Comparison of ENCODE assay signal across 22 cellular contexts in the genomic region with DNA sequence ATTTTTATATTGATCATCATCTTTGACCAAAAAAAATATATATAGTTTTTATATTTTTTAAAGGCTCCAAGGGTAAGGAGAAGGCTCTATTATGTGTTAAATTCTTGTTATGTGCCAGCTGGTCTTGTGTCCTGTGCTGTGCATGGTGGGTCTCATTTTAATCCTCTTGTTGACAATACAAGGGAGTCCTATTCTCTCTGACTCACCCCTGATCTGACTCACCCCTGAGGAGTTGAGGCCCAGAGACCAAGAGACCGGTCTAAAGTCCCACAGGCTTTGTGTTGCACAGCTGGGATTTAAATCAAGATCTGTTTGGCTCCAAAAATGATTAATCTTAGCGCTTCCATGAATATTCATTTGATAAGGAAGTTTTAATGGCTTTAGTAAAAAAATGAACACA. TPM values are rescaled to one million over a fixed set of nuclear protein-coding genes. Genes with fewer than 3 reads are reported as not detected.
A peak's percentile ranks its signal among the peaks of the same experiment; 100 is the strongest.
DNase-seq lines count a peak whose midpoint lies in the region; ATAC-seq, FAIRE-seq and TF ChIP-seq lines count a peak whose summit lies in the region.
"Had no signal": no experiment of that assay in that cellular context is flagged by ENCODE, and none has a peak within 500 bp of the region (broad histone marks: within the 10 kb centered on the region; RNA-seq: fewer than 3 reads in every experiment).

No MANE protein-coding gene starts in this region.

- no peaks in the 10 kb centered on the region for H3K9me3 ChIP-seq in A549
- H3K9me3 ChIP-seq: testis had no signal

- FAIRE-seq in A549 (lab: Jason Lieb, UNC): no peak
- FAIRE-seq: endothelial cell of umbilical vein had no signal

- DNase-seq in A549 (ENCODE audit: low read depth in 1 of 2, low spot score in 1 of 2) (peak; percentile 4 to 7), HS-27A (ENCODE audit: low read depth) (peak; percentile 24), RPMI7951 (ENCODE audit: low read depth) (peak; percentile 83), kidney epithelial cell (ENCODE audit: low read depth) (peak; percentile 1), mesothelial cell of epicardium (ENCODE audit: low spot score in 2 of 2, unreplicated experiment in 2 of 2) (no peak), NCI-H1694 (lab: John Stamatoyannopoulos, UW) (no peak), DMS53 treated with DMSO at 0.1 percent for 48 hours (lab: John Stamatoyannopoulos, UW; ENCODE audit: unreplicated experiment) (no peak), dermis blood vessel endothelial cell (no peak)
- DNase-seq: activated CD4-positive, alpha-beta T cell treated with anti-CD3 and anti-CD28 coated beads for 4 hours; activated naive CD8-positive, alpha-beta T cell treated with anti-CD3 and anti-CD28 coated beads, Interleukin-2, amount 50 U/mL, for 24 hours; CD4-positive, alpha-beta T cell; cortex of kidney; DMS79 treated with DMSO at 0.1 percent for 48 hours; foreskin fibroblast; HFFc6; hypothalamus; mesendoderm; NCI-H1417 treated with DMSO at 0.1 percent for 48 hours; NCI-H2171 treated with DMSO at 0.1 percent for 48 hours; NCI-H774; testis had no signal

- H3K27ac ChIP-seq in A549: no peak overlapping the region
- H3K27ac ChIP-seq: testis had no signal

- H3K27me3 Mint-ChIP-seq in mesothelial cell of epicardium (ENCODE audit: low read depth): no peaks in the 10 kb centered on the region

- H3K4me3 ChIP-seq in A549 (no peak overlapping the region), kidney epithelial cell (ENCODE audit: low read depth, low read length) (no peak overlapping the region)
- H3K4me3 ChIP-seq: testis had no signal

- no peak overlapping the region for H3K4me3 Mint-ChIP-seq in mesothelial cell of epicardium
- H3K4me3 Mint-ChIP-seq: activated naive CD8-positive, alpha-beta T cell treated with anti-CD3 and anti-CD28 coated beads, Interleukin-2, amount 50 U/mL, for 24 hours; CD4-positive, alpha-beta T cell; HFFc6 had no signal

- WGBS in A549 (ENCODE audit: missing lambda C conversion rate): 9% methylated on average over 2 of the region's 2 CpGs

- no peaks in the 10 kb centered on the region for H3K36me3 Mint-ChIP-seq in mesothelial cell of epicardium

- TF ChIP-seq EP300 in A549 (IDR thresholded peaks at IDR 0.05): no peak

- no peak for TF ChIP-seq CTCF in A549 (IDR thresholded peaks at IDR 0.05)
- no peak for TF ChIP-seq CTCF in kidney epithelial cell (IDR thresholded peaks at IDR 0.05; ENCODE audit: insufficient read depth, low read length, poor library complexity, severe bottlenecking)
- no peak for TF ChIP-seq CTCF in mesothelial cell of epicardium (IDR thresholded peaks at IDR 0.05; ENCODE audit: unreplicated experiment)

- POLR2A ChIA-PET in A549 (lab: Yijun Ruan, JAX): no interaction called here

- no peak overlapping the region for H3K4me2 ChIP-seq in A549

- CTCF ChIA-PET in A549 (lab: Yijun Ruan, JAX): no interaction called here

- no peak overlapping the region for H3K27ac Mint-ChIP-seq in mesothelial cell of epicardium
- H3K27ac Mint-ChIP-seq: activated naive CD8-positive, alpha-beta T cell treated with anti-CD3 and anti-CD28 coated beads, Interleukin-2, amount 50 U/mL, for 24 hours; CD4-positive, alpha-beta T cell; HFFc6 had no signal

- no peaks in the 10 kb centered on the region for H3K36me3 ChIP-seq in kidney epithelial cell (ENCODE audit: control insufficient read depth, insufficient read depth, low read length)

- no peaks in the 10 kb centered on the region for H3K4me1 ChIP-seq in A549
- H3K4me1 ChIP-seq: testis had no signal

- H3K9me3 Mint-ChIP-seq in mesothelial cell of epicardium: no peaks in the 10 kb centered on the region
- H3K9me3 Mint-ChIP-seq: activated naive CD8-positive, alpha-beta T cell treated with anti-CD3 and anti-CD28 coated beads, Interleukin-2, amount 50 U/mL, for 24 hours; CD4-positive, alpha-beta T cell had no signal

- TF ChIP-seq RAD21 in A549 (conservative IDR thresholded peaks at IDR 0.05 in 1 of 2, IDR thresholded peaks at IDR 0.05 in 1 of 2): no peak

- peaks cover 3% of the 10 kb centered on the region for H3K4me1 Mint-ChIP-seq in mesothelial cell of epicardium

- no peaks in the 10 kb centered on the region for H3K27me3 ChIP-seq in kidney epithelial cell (ENCODE audit: control insufficient read depth, insufficient read depth, low read length)
- H3K27me3 ChIP-seq: testis had no signal

- 0 out of 6 replicates have a peak, but pooled peaks have one; percentile 36 to 54 for ATAC-seq in A549
- ATAC-seq: activated naive CD8-positive, alpha-beta T cell treated with anti-CD3 and anti-CD28 coated beads, Interleukin-2, amount 50 U/mL, for 24 hours had no signal

- no peak for TF ChIP-seq POLR2A in A549 (IDR thresholded peaks at IDR 0.05; ENCODE audit: low read length)

TF ChIP-seq in A549, 52 proteins besides CTCF, POLR2A, EP300 and RAD21:
- TF ChIP-seq, protein P1, sequence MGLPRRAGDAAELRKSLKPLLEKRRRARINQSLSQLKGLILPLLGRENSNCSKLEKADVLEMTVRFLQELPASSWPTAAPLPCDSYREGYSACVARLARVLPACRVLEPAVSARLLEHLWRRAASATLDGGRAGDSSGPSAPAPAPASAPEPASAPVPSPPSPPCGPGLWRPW (IDR thresholded peaks at IDR 0.05): no peak
- TF ChIP-seq FOSB (CRISPR knock-in tag; IDR thresholded peaks at IDR 0.05) (no peak), JUNB (IDR thresholded peaks at IDR 0.05) (no peak), CEBPB (IDR thresholded peaks at IDR 0.05) (no peak), CBX8 (IDR thresholded peaks at IDR 0.05) (no peak), ZC3H11A (IDR thresholded peaks at IDR 0.05) (no peak), ZNF302 (CRISPR knock-in tag; IDR thresholded peaks at IDR 0.05) (no peak), HEYL (CRISPR knock-in tag; IDR thresholded peaks at IDR 0.05) (no peak), ZSCAN20 (CRISPR knock-in tag; IDR thresholded peaks at IDR 0.05) (no peak), CBX2 (IDR thresholded peaks at IDR 0.05; ENCODE audit: borderline replicate concordance, low read depth) (no peak), RNF2 (IDR thresholded peaks at IDR 0.05; ENCODE audit: borderline replicate concordance, low read depth) (no peak), MAFK (IDR thresholded peaks at IDR 0.05; ENCODE audit: partially characterized antibody) (no peak), HOXB5 (CRISPR knock-in tag; IDR thresholded peaks at IDR 0.05) (no peak)
- TF ChIP-seq, protein P2, sequence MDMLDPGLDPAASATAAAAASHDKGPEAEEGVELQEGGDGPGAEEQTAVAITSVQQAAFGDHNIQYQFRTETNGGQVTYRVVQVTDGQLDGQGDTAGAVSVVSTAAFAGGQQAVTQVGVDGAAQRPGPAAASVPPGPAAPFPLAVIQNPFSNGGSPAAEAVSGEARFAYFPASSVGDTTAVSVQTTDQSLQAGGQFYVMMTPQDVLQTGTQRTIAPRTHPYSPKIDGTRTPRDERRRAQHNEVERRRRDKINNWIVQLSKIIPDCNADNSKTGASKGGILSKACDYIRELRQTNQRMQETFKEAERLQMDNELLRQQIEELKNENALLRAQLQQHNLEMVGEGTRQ (IDR thresholded peaks at IDR 0.05): no peak
- TF ChIP-seq, protein P3, sequence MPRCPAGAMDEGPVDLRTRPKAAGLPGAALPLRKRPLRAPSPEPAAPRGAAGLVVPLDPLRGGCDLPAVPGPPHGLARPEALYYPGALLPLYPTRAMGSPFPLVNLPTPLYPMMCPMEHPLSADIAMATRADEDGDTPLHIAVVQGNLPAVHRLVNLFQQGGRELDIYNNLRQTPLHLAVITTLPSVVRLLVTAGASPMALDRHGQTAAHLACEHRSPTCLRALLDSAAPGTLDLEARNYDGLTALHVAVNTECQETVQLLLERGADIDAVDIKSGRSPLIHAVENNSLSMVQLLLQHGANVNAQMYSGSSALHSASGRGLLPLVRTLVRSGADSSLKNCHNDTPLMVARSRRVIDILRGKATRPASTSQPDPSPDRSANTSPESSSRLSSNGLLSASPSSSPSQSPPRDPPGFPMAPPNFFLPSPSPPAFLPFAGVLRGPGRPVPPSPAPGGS (IDR thresholded peaks at IDR 0.05): no peak
- TF ChIP-seq, protein P4, sequence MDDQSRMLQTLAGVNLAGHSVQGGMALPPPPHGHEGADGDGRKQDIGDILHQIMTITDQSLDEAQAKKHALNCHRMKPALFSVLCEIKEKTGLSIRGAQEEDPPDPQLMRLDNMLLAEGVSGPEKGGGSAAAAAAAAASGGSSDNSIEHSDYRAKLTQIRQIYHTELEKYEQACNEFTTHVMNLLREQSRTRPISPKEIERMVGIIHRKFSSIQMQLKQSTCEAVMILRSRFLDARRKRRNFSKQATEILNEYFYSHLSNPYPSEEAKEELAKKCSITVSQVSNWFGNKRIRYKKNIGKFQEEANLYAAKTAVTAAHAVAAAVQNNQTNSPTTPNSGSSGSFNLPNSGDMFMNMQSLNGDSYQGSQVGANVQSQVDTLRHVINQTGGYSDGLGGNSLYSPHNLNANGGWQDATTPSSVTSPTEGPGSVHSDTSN (IDR thresholded peaks at IDR 0.05): no peak
- TF ChIP-seq, protein P5, sequence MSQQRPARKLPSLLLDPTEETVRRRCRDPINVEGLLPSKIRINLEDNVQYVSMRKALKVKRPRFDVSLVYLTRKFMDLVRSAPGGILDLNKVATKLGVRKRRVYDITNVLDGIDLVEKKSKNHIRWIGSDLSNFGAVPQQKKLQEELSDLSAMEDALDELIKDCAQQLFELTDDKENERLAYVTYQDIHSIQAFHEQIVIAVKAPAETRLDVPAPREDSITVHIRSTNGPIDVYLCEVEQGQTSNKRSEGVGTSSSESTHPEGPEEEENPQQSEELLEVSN (IDR thresholded peaks at IDR 0.05; ENCODE audit: borderline replicate concordance, low read depth): no peak

RNA-seq across cellular contexts. Expression of a gene that starts 25.7 kb away (rescaled TPM):
- polyA plus RNA-seq in A549 (2011; rRNA removed) (not detected in 2 replicates), A549 (2017; fragmentation: RNase III; extraction: RNeasy Plus Mini Kit Qiagen cat#74134 plus additional on column Dnase treatment) (not detected in 3 replicates)
- polyA plus RNA-seq in A549 (2012; cell fraction: cytosol; rRNA removed): not detected in 2 replicates
- not detected in 2 replicates for polyA plus RNA-seq in A549 (2012; cell fraction: nucleus; rRNA removed)
- not detected in 2 replicates for polyA minus RNA-seq in A549 (2011; rRNA and poly(A)+ RNA removed)
- not detected in 2 replicates for total RNA-seq in RPMI7951 (2014; rRNA removed; shearing (Covaris generic))
- total RNA-seq in kidney epithelial cell (not detected in 2 replicates), mesothelial cell of epicardium (not detected in 3 replicates), dermis blood vessel endothelial cell (not detected in 2 replicates)
- total RNA-seq: CD4-positive, alpha-beta T cell; endothelial cell of umbilical vein; HFFc6; testis had no signal
- polyA plus RNA-seq: endothelial cell of umbilical vein had no signal

Comparison
In these comparisons a context has a peak if more than half of its experiments do, and no peak if none do; other contexts are left out.
1. DNase-seq: peak in A549 (2 of 2), HS-27A (single experiment), RPMI7951 (single experiment) and kidney epithelial cell (single experiment); none in mesothelial cell of epicardium (0 of 2), NCI-H1694 (single experiment), DMS53 treated with DMSO at 0.1 percent for 48 hours (single experiment) and dermis blood vessel endothelial cell (single experiment).